In the genomic region with DNA sequence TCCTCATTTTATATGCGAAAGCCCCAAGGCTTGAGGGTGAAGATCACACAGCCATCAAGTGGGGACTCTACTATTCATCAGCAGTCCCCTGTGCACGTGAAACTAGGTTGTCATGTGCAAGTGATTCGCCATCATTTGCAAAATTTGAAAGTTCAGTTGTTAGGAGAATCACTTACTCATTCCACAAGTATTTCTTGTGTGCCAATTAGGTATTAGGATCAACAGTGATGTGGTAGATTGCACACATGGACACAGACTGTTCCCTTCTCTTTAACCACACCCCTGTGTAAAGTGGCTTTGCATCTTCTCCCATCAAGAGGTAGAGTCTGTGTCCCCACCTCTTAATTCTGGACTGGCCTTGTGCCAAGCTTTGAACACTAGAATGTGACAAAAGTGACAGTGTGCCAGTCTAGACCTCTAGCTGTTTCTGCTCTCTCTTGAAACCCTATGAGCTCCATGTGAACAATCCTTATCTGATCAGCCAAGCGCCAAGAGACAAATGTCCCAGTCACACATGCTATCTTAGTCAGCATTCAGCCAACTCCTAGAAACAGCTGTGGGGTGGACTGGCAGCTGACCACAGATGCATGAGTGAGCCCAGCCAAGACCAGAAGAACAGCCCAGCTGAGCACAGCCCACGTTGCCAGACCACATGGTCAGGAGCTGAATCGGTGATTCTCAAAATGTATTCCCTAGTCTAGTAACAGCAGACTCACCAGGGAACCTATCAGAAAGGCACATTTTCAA, we compare ENCODE assay signal across 17 cellular contexts. TPM values are rescaled to one million over a fixed set of nuclear protein-coding genes. Genes with fewer than 3 reads are reported as not detected.
A peak's percentile ranks its signal among the peaks of the same experiment; 100 is the strongest.
DNase-seq lines count a peak whose midpoint lies in the region; ATAC-seq, FAIRE-seq and TF ChIP-seq lines count a peak whose summit lies in the region.
"Had no signal": no experiment of that assay in that cellular context is flagged by ENCODE, and none has a peak within 500 bp of the region (broad histone marks: within the 10 kb centered on the region; RNA-seq: fewer than 3 reads in every experiment).

No MANE protein-coding gene starts in this region.

- no peaks in the 10 kb centered on the region for H3K9me2 ChIP-seq in PC-9 (ENCODE audit: insufficient read depth)

- H3K4me3 ChIP-seq in HepG2 (replicated peaks in 1 of 3; ENCODE audit: insufficient read depth in 1 of 3, low read depth in 2 of 3, low read length in 3 of 3), result no peak overlapping the region
- H3K4me3 ChIP-seq in right lobe of liver, result no peak overlapping the region
- no peak overlapping the region for H3K4me3 ChIP-seq in PC-9
- H3K4me3 ChIP-seq in fibroblast of mammary gland (ENCODE audit: control insufficient read depth, low read depth, low read length), result no peak overlapping the region

- H3K9me3 ChIP-seq in HepG2 (ENCODE audit: low read length) (peaks cover 5% of the 10 kb centered on the region; the same call in 1 of the 2 replicates), right lobe of liver (no peaks in the 10 kb centered on the region), PC-9 (ENCODE audit: insufficient read depth, low read depth) (peaks cover 8% of the 10 kb centered on the region; the same call in 1 of the 2 replicates)
- H3K9me3 ChIP-seq: BE2C had no signal

- H3K79me2 ChIP-seq in HepG2 (ENCODE audit: insufficient read depth, low read length) (no peaks in the 10 kb centered on the region), PC-9 (ENCODE audit: low read depth) (no peaks in the 10 kb centered on the region)

- FAIRE-seq in HepG2 (lab: Jason Lieb, UNC) (no peak), GM19239 (lab: Jason Lieb, UNC) (no peak)
- FAIRE-seq: D721Med had no signal

- no peak for TF ChIP-seq CTCF in HepG2 (CRISPR knock-in tag; IDR thresholded peaks at IDR 0.05)
- no peak for TF ChIP-seq CTCF in right lobe of liver (IDR thresholded peaks at IDR 0.05)
- TF ChIP-seq CTCF in PC-9 (conservative IDR thresholded peaks at IDR 0.05), result no peak
- TF ChIP-seq CTCF in fibroblast of mammary gland (conservative IDR thresholded peaks at IDR 0.05; ENCODE audit: control insufficient read depth, insufficient read depth, low read depth, low read length), result no peak

- CTCF ChIA-PET in HepG2 (lab: Yijun Ruan, JAX; ENCODE audit: low intra/inter-chr PET ratio, low total read pairs) (no interaction called here), PC-9 (lab: Charles Lee) (interaction anchor here (0.5 kb wide), 1 partner anchor 26 kb away, joined by 3 read pairs; no protein-coding TSS in a partner anchor)

- ATAC-seq in HepG2 (no peak), right lobe of liver (no peak), GM21619 (IDR thresholded peaks at IDR 0.05; ENCODE audit: unreplicated experiment) (no peak)

- H3F3A ChIP-seq in PC-9 (ENCODE audit: insufficient read depth, low read depth), result peaks cover 34% of the 10 kb centered on the region

- intact Hi-C loops in HepG2 (cut with micrococcal nuclease; ENCODE audit: unreplicated experiment) (no loop called here), right lobe of liver (cut with DNase I) (no loop called here), PC-9 (cut with micrococcal nuclease; ENCODE audit: unreplicated experiment) (no loop called here)

- H3K27me3 ChIP-seq in HepG2 (ENCODE audit: control insufficient read depth in 1 of 2, insufficient read depth in 2 of 2, low read length in 2 of 2), result peaks cover 0 to 17% of the 10 kb centered on the region in 2 experiments; a peak in 3 of 5 replicates
- H3K27me3 ChIP-seq in right lobe of liver, result no peaks in the 10 kb centered on the region
- H3K27me3 ChIP-seq in PC-9 (ENCODE audit: insufficient read depth, low read depth), result no peaks in the 10 kb centered on the region
- H3K27me3 ChIP-seq: BE2C had no signal

- peaks cover 7% of the 10 kb centered on the region for H3K4me1 ChIP-seq in HepG2 (ENCODE audit: insufficient read depth, low read length)
- no peaks in the 10 kb centered on the region for H3K4me1 ChIP-seq in right lobe of liver
- peaks cover 61% of the 10 kb centered on the region for H3K4me1 ChIP-seq in PC-9 (replicated peaks; ENCODE audit: insufficient read depth)
- H3K4me1 ChIP-seq: BE2C had no signal

- BruUV-seq in HepG2 (replicated peaks; lab: Mats Ljungman, UMichigan) (no TSS peak), PC-9 (replicated peaks; lab: Mats Ljungman, UMichigan) (no TSS peak)

- H3K36me3 ChIP-seq in HepG2 (replicated peaks in 1 of 2; ENCODE audit: control insufficient read depth in 1 of 2, insufficient read depth in 2 of 2, low read length in 2 of 2) (no peaks in the 10 kb centered on the region), right lobe of liver (no peaks in the 10 kb centered on the region), PC-9 (ENCODE audit: low read depth) (no peaks in the 10 kb centered on the region)
- H3K36me3 ChIP-seq: BE2C had no signal

- TF ChIP-seq EP300 in HepG2 (IDR thresholded peaks at IDR 0.05; ENCODE audit: low read depth in 2 of 2, low read length in 2 of 2), result no peak
- no peak for TF ChIP-seq EP300 in HepG2 (CRISPR knock-in tag; IDR thresholded peaks at IDR 0.05; ENCODE audit: borderline replicate concordance)

- TF ChIP-seq POLR2A in HepG2 (IDR thresholded peaks at IDR 0.05; ENCODE audit: insufficient read depth in 1 of 2, low read depth in 2 of 2, low read length in 2 of 2) (no peak), right lobe of liver (IDR thresholded peaks at IDR 0.05) (no peak)

- H3K4me2 ChIP-seq in HepG2 (ENCODE audit: low read depth, low read length), result no peak overlapping the region
- no peak overlapping the region for H3K4me2 ChIP-seq in PC-9

- POLR2A ChIA-PET in HepG2 (lab: Yijun Ruan, JAX), result no interaction called here
- POLR2A ChIA-PET in PC-9 (lab: Charles Lee; ENCODE audit: unreplicated experiment), result no interaction called here

- H3K27ac ChIP-seq in HepG2 (ENCODE audit: extremely low read length, insufficient read depth, low read length), result no peak overlapping the region
- no peak overlapping the region for H3K27ac ChIP-seq in right lobe of liver
- peak overlapping the region; percentile 33; the same call in 1 of the 2 replicates for H3K27ac ChIP-seq in PC-9

- H4K20me1 ChIP-seq in HepG2 (ENCODE audit: insufficient read depth, low read length), result no peaks in the 10 kb centered on the region
- H4K20me1 ChIP-seq in PC-9 (ENCODE audit: insufficient read depth), result no peaks in the 10 kb centered on the region

- no peak overlapping the region for H3K9ac ChIP-seq in HepG2 (ENCODE audit: insufficient read depth, low read depth, low read length)

- DNase-seq in HepG2 (ENCODE audit: low spot score) (no peak), right lobe of liver (no peak), PC-9 (peak in 1 of 2 experiments; percentile 74), fibroblast of mammary gland (ENCODE audit: low read depth) (peak; percentile 4), GM19239 (ENCODE audit: insufficient read length, low spot score) (no peak)
- DNase-seq in effector CD4-positive, alpha-beta T cell, result no peak
- DNase-seq: ACHN; BE2C; CD4-positive, alpha-beta memory T cell; H9; IMR-90; NCI-H1048; NCI-H1694; NCI-H510A treated with DMSO at 0.1 percent for 48 hours; SIG-M5 had no signal

- in situ Hi-C loops in HepG2 (cut with HindIII; ENCODE audit: extremely low pct_ligation_motif_present, low pct_unique_long_range_greater_than_20kb), result no loop called here

- no peak for TF ChIP-seq RAD21 in HepG2 (CRISPR knock-in tag; IDR thresholded peaks at IDR 0.05)

- whole genome bisulfite sequencing in HepG2 (ENCODE audit: low lambda C conversion rate), result 42% methylated on average over 6 of the region's 6 CpGs
- WGBS in right lobe of liver (ENCODE audit: insufficient coverage, low coverage, low lambda C conversion rate, missing lambda C conversion rate), result 84% methylated on average over 4 of the region's 6 CpGs

- no peak overlapping the region for H2AFZ ChIP-seq in HepG2 (ENCODE audit: low read length)
- no peak overlapping the region for H2AFZ ChIP-seq in PC-9

TF ChIP-seq in HepG2, 621 proteins besides CTCF, POLR2A, EP300 and RAD21:
- no peak for TF ChIP-seq RBM39 (IDR thresholded peaks at IDR 0.05; ENCODE audit: low read depth, low read length, poor library complexity, severe bottlenecking)
- TF ChIP-seq ZNF331 (CRISPR knock-in tag; IDR thresholded peaks at IDR 0.05), result peak; percentile 99

RNA-seq across cellular contexts. Expression of gene SHISA9, which starts 31.5 kb away (rescaled TPM):
- total RNA-seq in HepG2 (2016; rRNA removed; fragmentation: Illumina TruSeq; extraction: Trizol) (not detected in 2 replicates), right lobe of liver (under 1 TPM in 2 of 6 experiments, not detected in 4; 0.02 to 0.06 TPM), PC-9 (2021) (64.5 and 80.5 TPM in 2 replicates)
- not detected in 2 replicates for total RNA-seq in HepG2 (2016; cell fraction: cytosol; rRNA removed; fragmentation: Illumina TruSeq; extraction: Trizol; ENCODE audit: low read depth)
- total RNA-seq in HepG2 (2016; cell fraction: insoluble cytoplasmic fraction; rRNA removed; fragmentation: Illumina TruSeq; extraction: Trizol), result not detected in 2 replicates
- total RNA-seq in HepG2 (2016; cell fraction: membrane; rRNA removed; fragmentation: Illumina TruSeq; extraction: Trizol), result not detected in 2 replicates
- not detected in 2 replicates for total RNA-seq in HepG2 (2016; cell fraction: nucleus; rRNA removed; fragmentation: Illumina TruSeq; extraction: Trizol)
- polyA plus RNA-seq in HepG2 (2011; rRNA removed), result 0.01 TPM in 1 of 2 replicates, not detected in the other
- polyA plus RNA-seq in HepG2 (2011; cell fraction: cytosol; rRNA removed), result not detected in 2 replicates
- 0.03 TPM in 2 replicates for polyA plus RNA-seq in HepG2 (2011; cell fraction: nucleus; rRNA removed)
- not detected in 2 replicates for polyA plus RNA-seq in HepG2 (2012)
- polyA plus RNA-seq in HepG2 (2016; cell fraction: cytosol; fragmentation: Illumina TruSeq; extraction: Trizol; ENCODE audit: low read depth), result not detected in 2 replicates
- polyA plus RNA-seq in HepG2 (2016; cell fraction: insoluble cytoplasmic fraction; fragmentation: Illumina TruSeq; extraction: Trizol; ENCODE audit: low read depth), result not detected in 2 replicates
- not detected in 2 replicates for polyA plus RNA-seq in HepG2 (2016; cell fraction: membrane; fragmentation: Illumina TruSeq; extraction: Trizol; ENCODE audit: low read depth)
- polyA plus RNA-seq in HepG2 (2016; cell fraction: nucleus; fragmentation: Illumina TruSeq; extraction: Trizol; ENCODE audit: insufficient read depth, low read depth), result not detected in 2 replicates
- 0.02 and 0.23 TPM in 2 replicates for polyA minus RNA-seq in HepG2 (2011; rRNA and poly(A)+ RNA removed; ENCODE audit: low replicate concordance)
- not detected in 2 replicates for polyA minus RNA-seq in HepG2 (2011; cell fraction: cytosol; rRNA and poly(A)+ RNA removed)
- 0.62 and 0.64 TPM in 2 replicates for polyA minus RNA-seq in HepG2 (2011; cell fraction: nucleus; rRNA and poly(A)+ RNA removed)
- total RNA-seq: CD4-positive, alpha-beta memory T cell had no signal
- polyA plus RNA-seq: CD4-positive, alpha-beta memory T cell; IMR-90 had no signal

Comparison
In these comparisons a context has a peak if more than half of its experiments do, and no peak if none do; other contexts are left out.
1. RNA of gene SHISA9, which starts 31.5 kb away (total RNA-seq): 64.5 to 80.5 TPM in PC-9; not detected in HepG2 and 0.02 to 0.06 TPM in right lobe of liver; every median in the first group is over 10 times any median in the second.